8 cellular contexts compared by ENCODE assay signal in the genomic region with DNA sequence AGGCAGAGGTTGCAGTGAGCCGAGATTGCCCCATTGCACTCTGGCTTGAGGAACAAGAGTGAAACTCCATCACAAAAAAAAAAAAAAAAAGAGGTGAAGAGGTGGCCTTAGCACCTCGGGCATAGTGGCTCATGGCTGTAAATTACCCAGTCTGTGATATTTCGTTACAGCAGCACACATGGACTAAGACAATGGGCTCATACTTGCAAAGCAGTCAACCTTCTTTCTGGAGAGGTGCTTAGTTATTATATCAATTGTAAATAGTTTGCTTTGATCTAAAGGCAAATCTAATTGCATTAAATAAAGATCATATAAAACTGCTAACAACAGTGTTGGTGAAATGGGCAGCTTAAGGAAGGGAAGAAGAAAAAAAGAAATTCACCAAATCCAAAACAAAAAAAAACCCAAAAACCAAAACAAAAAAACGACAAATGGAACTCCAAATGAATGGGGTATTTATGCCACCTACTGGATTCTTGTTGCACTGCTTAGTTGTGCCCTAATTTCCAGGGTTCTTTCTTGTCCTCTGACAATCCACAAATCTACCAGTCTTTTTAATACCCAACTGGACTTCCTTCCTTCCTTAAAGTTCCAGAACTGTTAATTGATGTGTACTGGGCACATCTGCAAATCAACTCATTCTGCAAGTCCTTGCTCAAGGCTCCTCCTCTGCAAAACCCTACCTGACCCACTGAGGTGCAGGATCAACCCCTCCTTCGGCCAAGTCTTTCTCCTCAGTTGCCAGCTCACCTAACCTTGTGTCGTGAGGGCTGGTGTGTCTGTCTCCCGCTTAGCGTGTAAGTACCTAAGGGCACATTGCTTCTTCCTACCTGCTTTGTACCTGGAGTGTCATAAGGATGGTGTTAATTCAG. TPM values are rescaled to one million over a fixed set of nuclear protein-coding genes. Genes with fewer than 3 reads are reported as not detected.
DNase-seq lines count a peak whose midpoint lies in the region; ATAC-seq and TF ChIP-seq lines count a peak whose summit lies in the region.

No MANE protein-coding gene starts in this region.

- H3K27ac ChIP-seq in tibial nerve = no peak overlapping the region

- 62 to 66% methylated on average over 8 of the region's 8 CpGs for WGBS in tibial nerve, 2 donors

- no peaks in the 10 kb centered on the region for H3K36me3 ChIP-seq in tibial nerve

- peaks cover 0 to 2% of the 10 kb centered on the region in 2 donors for H3K9me3 Mint-ChIP-seq in natural killer cell
- H3K9me3 Mint-ChIP-seq in natural killer cell treated with Interleukin-12 subunit alpha and Interleukin-12 subunit beta and Interleukin-15 and Interleukin-18, amount 100 ng/mL, for 72 hours = no peaks in the 10 kb centered on the region
- peaks cover 0 to 1% (median 0%) of the 10 kb centered on the region in 6 donors for H3K9me3 Mint-ChIP-seq in immature natural killer cell

- H3K36me3 Mint-ChIP-seq in natural killer cell = no peaks in the 10 kb centered on the region
- no peaks in the 10 kb centered on the region for H3K36me3 Mint-ChIP-seq in natural killer cell treated with Interleukin-12 subunit alpha and Interleukin-12 subunit beta and Interleukin-15 and Interleukin-18, amount 100 ng/mL, for 72 hours
- no peaks in the 10 kb centered on the region for H3K36me3 Mint-ChIP-seq in immature natural killer cell

- peaks cover 0 to 7% of the 10 kb centered on the region in 2 donors for H3K4me1 Mint-ChIP-seq in natural killer cell
- no peaks in the 10 kb centered on the region for H3K4me1 Mint-ChIP-seq in natural killer cell treated with Interleukin-12 subunit alpha and Interleukin-12 subunit beta and Interleukin-15 and Interleukin-18, amount 100 ng/mL, for 72 hours (ENCODE audit: low read depth in 2 of 2)
- no peaks in the 10 kb centered on the region for H3K4me1 Mint-ChIP-seq in immature natural killer cell

- intact Hi-C loops in natural killer cell (cut with micrococcal nuclease) = loop anchor here (1.0 kb wide), 1 partner anchor 193 kb away; no protein-coding TSS in a partner anchor

- H3K27ac Mint-ChIP-seq in natural killer cell (no peak overlapping the region), immature natural killer cell (no peak overlapping the region)
- H3K27ac Mint-ChIP-seq in natural killer cell treated with Interleukin-12 subunit alpha and Interleukin-12 subunit beta and Interleukin-15 and Interleukin-18, amount 100 ng/mL, for 72 hours = no peak overlapping the region

- TF ChIP-seq CTCF in natural killer cell (IDR thresholded peaks at IDR 0.05) = peak; percentile 55
- TF ChIP-seq CTCF in NB4 (IDR thresholded peaks at IDR 0.05; ENCODE audit: low read depth, low read length) = peak; percentile 98
- peak; percentile 78 for TF ChIP-seq CTCF in astrocyte of the spinal cord (IDR thresholded peaks at IDR 0.05; ENCODE audit: low read depth, low read length)
- peak; percentile 35 to 54 (median 48) for TF ChIP-seq CTCF in tibial nerve (IDR thresholded peaks at IDR 0.05)

- H3K27me3 ChIP-seq in tibial nerve = no peaks in the 10 kb centered on the region

- H3K4me1 ChIP-seq in tibial nerve = no peaks in the 10 kb centered on the region

- H3K9me3 ChIP-seq in tibial nerve = no peaks in the 10 kb centered on the region

- H3K4me3 Mint-ChIP-seq in natural killer cell (no peak overlapping the region), immature natural killer cell (no peak overlapping the region)
- H3K4me3 Mint-ChIP-seq in natural killer cell treated with Interleukin-12 subunit alpha and Interleukin-12 subunit beta and Interleukin-15 and Interleukin-18, amount 100 ng/mL, for 72 hours = no peak overlapping the region

- TF ChIP-seq EP300 in tibial nerve (IDR thresholded peaks at IDR 0.05) = no peak

- DNase-seq in natural killer cell (no peak), NB4 (ENCODE audit: low read depth) (peak; percentile 75), astrocyte of the spinal cord (ENCODE audit: low read depth, low spot score) (peak; percentile 46), immature natural killer cell (peak in 2 of 3 donors; percentile 16 to 26), tibial nerve (ENCODE audit: low spot score in 2 of 2) (no peak), cortex of kidney (lab: John Stamatoyannopoulos, UW) (no peak), 8988T (no peak)
- no peak for DNase-seq in natural killer cell treated with Interleukin-12 subunit alpha and Interleukin-12 subunit beta and Interleukin-15 and Interleukin-18, amount 100 ng/mL, for 72 hours (ENCODE audit: low spot score)

- TF ChIP-seq POLR2A in NB4 (IDR thresholded peaks at IDR 0.05; ENCODE audit: extremely low read depth, insufficient read length) (no peak), tibial nerve (IDR thresholded peaks at IDR 0.05) (no peak)

- in situ Hi-C loops in astrocyte of the spinal cord (cut with HindIII; ENCODE audit: low sequenced_read_pairs) = no loop called here

- no peak overlapping the region for H3K4me3 ChIP-seq in NB4 (ENCODE audit: low read depth, low read length)
- no peak overlapping the region for H3K4me3 ChIP-seq in astrocyte of the spinal cord (ENCODE audit: low read depth, low read length)
- no peak overlapping the region for H3K4me3 ChIP-seq in tibial nerve

- ATAC-seq in natural killer cell = peak in 1 of 3 donors; percentile 57
- ATAC-seq in natural killer cell treated with Interleukin-12 subunit alpha and Interleukin-12 subunit beta and Interleukin-15 and Interleukin-18, amount 100 ng/mL, for 72 hours = no peak

- H3K27me3 Mint-ChIP-seq in natural killer cell (ENCODE audit: low read depth in 2 of 2) = peaks cover 8 to 20% of the 10 kb centered on the region in 2 donors
- peaks cover 14 to 21% of the 10 kb centered on the region in 2 donors for H3K27me3 Mint-ChIP-seq in natural killer cell treated with Interleukin-12 subunit alpha and Interleukin-12 subunit beta and Interleukin-15 and Interleukin-18, amount 100 ng/mL, for 72 hours
- peaks cover 4 to 10% (median 8%) of the 10 kb centered on the region in 3 donors for H3K27me3 Mint-ChIP-seq in immature natural killer cell (ENCODE audit: low read depth in 3 of 3)

RNA-seq across cellular contexts. Expression of a gene that starts 35.0 kb away (rescaled TPM):
- total RNA-seq in natural killer cell (not detected), tibial nerve (not detected)
- not detected for total RNA-seq in natural killer cell treated with Interleukin-12 subunit alpha and Interleukin-12 subunit beta and Interleukin-15 and Interleukin-18, amount 100 ng/mL, for 72 hours
- polyA plus RNA-seq in immature natural killer cell = not detected

Comparison
In these comparisons a context has a peak if more than half of its experiments do, and no peak if none do; other contexts are left out.
1. DNase-seq: peak in NB4 (single experiment), astrocyte of the spinal cord (single experiment) and immature natural killer cell (2 of 3); none in natural killer cell (single experiment), natural killer cell treated with Interleukin-12 subunit alpha and Interleukin-12 subunit beta and Interleukin-15 and Interleukin-18, amount 100 ng/mL, for 72 hours (single experiment), tibial nerve (0 of 2), cortex of kidney (single experiment) and 8988T (single experiment).
2. CTCF ChIP-seq: peak in every context shown above with its lines; median percentile 98 in NB4; 78 in astrocyte of the spinal cord; 55 in natural killer cell; 48 in tibial nerve.